In the genomic region with DNA sequence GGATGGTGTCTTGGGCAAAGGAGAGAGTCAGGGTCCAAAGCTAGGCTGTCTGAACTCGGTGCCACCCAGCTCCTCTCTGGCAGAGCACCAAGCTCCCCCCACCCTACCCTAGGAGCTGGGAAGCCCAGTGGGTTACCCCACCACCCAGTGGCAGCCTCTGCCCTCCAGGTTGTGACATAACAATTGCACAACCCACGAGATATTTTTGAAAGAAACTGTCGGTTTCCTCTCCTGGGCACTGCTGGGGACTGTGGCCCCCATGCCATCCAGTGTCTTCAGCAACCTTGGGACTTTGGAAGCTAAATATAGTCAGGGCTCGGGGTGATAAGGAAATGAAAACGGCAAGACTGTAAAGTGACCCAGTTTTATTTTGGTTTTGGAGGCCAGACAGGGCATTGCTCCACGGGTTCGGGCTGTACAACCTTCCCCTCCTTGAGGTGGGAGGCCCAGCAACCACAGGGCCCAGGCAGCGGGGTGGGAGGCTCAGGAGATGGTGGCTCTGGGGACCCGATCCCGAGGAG, we compare ENCODE assay signal across 8 cellular contexts. TPM values are rescaled to one million over a fixed set of nuclear protein-coding genes. Genes with fewer than 3 reads are reported as not detected.
DNase-seq lines count a peak whose midpoint lies in the region; ATAC-seq and TF ChIP-seq lines count a peak whose summit lies in the region.

No MANE protein-coding gene starts in this region.

- TF ChIP-seq CTCF in Panc1 (IDR thresholded peaks at IDR 0.05) (no peak), esophagus muscularis mucosa (IDR thresholded peaks at IDR 0.05) (no peak), neural cell (IDR thresholded peaks at IDR 0.05; ENCODE audit: poor library complexity, severe bottlenecking) (no peak)

- no peaks in the 10 kb centered on the region for H3K9me2 ChIP-seq in neural cell (ENCODE audit: insufficient read depth, low read length)

- ATAC-seq in Panc1, result no peak
- no peak for ATAC-seq in HG02623 (IDR thresholded peaks at IDR 0.05; ENCODE audit: unreplicated experiment)

- POLR2A ChIA-PET in Panc1 (lab: Charles Lee), result no interaction called here

- TF ChIP-seq EP300 in esophagus muscularis mucosa (IDR thresholded peaks at IDR 0.05) (no peak), neural cell (conservative IDR thresholded peaks at IDR 0.05; ENCODE audit: poor library complexity, severe bottlenecking) (no peak)

- peaks cover 43% of the 10 kb centered on the region for H3K4me1 ChIP-seq in BLaER1
- H3K4me1 ChIP-seq in Panc1 (ENCODE audit: control insufficient read depth, insufficient read depth, low read length), result peaks cover 56% of the 10 kb centered on the region
- H3K4me1 ChIP-seq in esophagus muscularis mucosa, result peaks cover 12 to 33% (median 22%) of the 10 kb centered on the region in 4 donors

- no peak overlapping the region for H2AFZ ChIP-seq in neural cell (ENCODE audit: low read depth, low read length)

- no peak for TF ChIP-seq RAD21 in neural cell (conservative IDR thresholded peaks at IDR 0.05)

- peak overlapping the region; percentile 92 for H3K9ac ChIP-seq in BLaER1
- peak overlapping the region; percentile 64 for H3K9ac ChIP-seq in neural cell (ENCODE audit: low read length)

- CTCF ChIA-PET in Panc1 (lab: Charles Lee), result interaction anchor here (3.3 to 4.4 kb wide), 2 partner anchors 88 to 91 kb away, joined by 22 to 25 read pairs; no protein-coding TSS in a partner anchor

- H3K9me3 ChIP-seq in BLaER1, result no peaks in the 10 kb centered on the region
- no peaks in the 10 kb centered on the region for H3K9me3 ChIP-seq in Panc1 (ENCODE audit: control insufficient read depth, insufficient read depth, low read depth, low read length)
- no peaks in the 10 kb centered on the region for H3K9me3 ChIP-seq in esophagus muscularis mucosa
- H3K9me3 ChIP-seq in neural cell (ENCODE audit: low read length), result no peaks in the 10 kb centered on the region

- H3K4me2 ChIP-seq in BLaER1 (peak overlapping the region; percentile 98), neural cell (ENCODE audit: low read length) (no peak overlapping the region)

- no peaks in the 10 kb centered on the region for H3K36me3 ChIP-seq in BLaER1
- H3K36me3 ChIP-seq in Panc1 (ENCODE audit: control insufficient read depth, insufficient read depth, low read length), result no peaks in the 10 kb centered on the region
- no peaks in the 10 kb centered on the region for H3K36me3 ChIP-seq in esophagus muscularis mucosa
- H3K36me3 ChIP-seq in neural cell (ENCODE audit: insufficient read depth, low read length), result no peaks in the 10 kb centered on the region

- H3K4me3 ChIP-seq in BLaER1 (peak overlapping the region; percentile 91), Panc1 (ENCODE audit: low read depth in 2 of 2, low read length in 2 of 2) (peak overlapping the region; percentile 72 to 82), esophagus muscularis mucosa (peak overlapping the region; percentile 81 to 94 (median 86)), neural cell (ENCODE audit: low read length) (peak overlapping the region; percentile 57)

- H3F3A ChIP-seq in neural cell (ENCODE audit: insufficient read depth, low read length, poor library complexity, severe bottlenecking), result no peaks in the 10 kb centered on the region

- no peaks in the 10 kb centered on the region for H3K79me2 ChIP-seq in neural cell (replicated peaks; ENCODE audit: insufficient read depth, low read length)

- WGBS in esophagus muscularis mucosa, result 47% methylated on average over 7 of the region's 10 CpGs

- intact Hi-C loops in Panc1 (cut with micrococcal nuclease; ENCODE audit: unreplicated experiment) (no loop called here), esophagus muscularis mucosa (cut with DNase I) (loop anchor here (5.0 kb wide), 1 partner anchor 92 kb away; no protein-coding TSS in a partner anchor)

- no TSS peak for BruUV-seq in Panc1 (replicated peaks; lab: Mats Ljungman, UMichigan)

- in situ Hi-C loops in Panc1 (cut with HindIII; ENCODE audit: low pct_unique_long_range_greater_than_20kb, low sequenced_read_pairs), result no loop called here

- TF ChIP-seq POLR2A in esophagus muscularis mucosa (IDR thresholded peaks at IDR 0.05; ENCODE audit: low read depth), result no peak

- DNase-seq in Panc1 (ENCODE audit: low read depth, low spot score), result no peak
- no peak for DNase-seq in esophagus muscularis mucosa (ENCODE audit: extremely low spot score)
- no peak for DNase-seq in OCI-M2 (lab: John Stamatoyannopoulos, UW; ENCODE audit: unreplicated experiment)
- DNase-seq in NCI-H1105 (lab: John Stamatoyannopoulos, UW), result no peak
- no peak for DNase-seq in DMS79 treated with DMSO at 0.1 percent for 48 hours (lab: John Stamatoyannopoulos, UW)

- H3K27me3 ChIP-seq in BLaER1 (peaks cover 10% of the 10 kb centered on the region; the same call in 1 of the 2 replicates), Panc1 (ENCODE audit: control insufficient read depth, insufficient read depth, low read length) (no peaks in the 10 kb centered on the region), esophagus muscularis mucosa (no peaks in the 10 kb centered on the region), neural cell (ENCODE audit: insufficient read depth, low read depth, low read length) (peaks cover 19% of the 10 kb centered on the region)

- H4K20me1 ChIP-seq in BLaER1 (peaks cover 12% of the 10 kb centered on the region; the same call in 1 of the 2 replicates), neural cell (ENCODE audit: insufficient read depth) (no peaks in the 10 kb centered on the region)

- H3K27ac ChIP-seq in BLaER1 (peak overlapping the region; percentile 90), Panc1 (ENCODE audit: low read length) (peak overlapping the region; percentile 98), esophagus muscularis mucosa (replicated peaks in 1 of 4) (peak overlapping the region; percentile 58 to 92 (median 90)), neural cell (ENCODE audit: low read length) (no peak overlapping the region)

TF ChIP-seq in neural cell, 6 proteins besides CTCF, POLR2A, EP300 and RAD21:
- TF ChIP-seq EZH2 (IDR thresholded peaks at IDR 0.05; ENCODE audit: borderline replicate concordance, insufficient read depth, low read length, poor library complexity, severe bottlenecking), result no peak
- no peak for TF ChIP-seq SMC3 (conservative IDR thresholded peaks at IDR 0.05; ENCODE audit: poor library complexity)

RNA-seq across cellular contexts. Expression of a gene that starts 1.4 kb away (rescaled TPM):
- 145 TPM for total RNA-seq in Panc1 (2021; ENCODE audit: unreplicated experiment)
- 241 TPM for polyA plus RNA-seq in Panc1 (2012; ENCODE audit: insufficient read length)
- 10 to 100 TPM; 10.1 to 37.8 (median 18.5) TPM for total RNA-seq in esophagus muscularis mucosa
- polyA plus RNA-seq in neural cell, result 2.6 and 4.8 TPM in 2 replicates
- polyA minus RNA-seq in neural cell, result 2.7 and 3.9 TPM in 2 replicates
